Comparison of ENCODE assay signal across 1 cellular context in genomic region chr15:43292375-43293078, GRCh38.
TF ChIP-seq lines count a peak whose summit lies in the region.

No MANE protein-coding gene starts in this region.

TF ChIP-seq in K562, 482 proteins besides CTCF, POLR2A, EP300 and RAD21:
- TF ChIP-seq NFRKB (IDR thresholded peaks at IDR 0.05; ENCODE audit: low read depth): no peak
- no peak for TF ChIP-seq ZNF436 (CRISPR knock-in tag; IDR thresholded peaks at IDR 0.05)
- TF ChIP-seq, protein P1, sequence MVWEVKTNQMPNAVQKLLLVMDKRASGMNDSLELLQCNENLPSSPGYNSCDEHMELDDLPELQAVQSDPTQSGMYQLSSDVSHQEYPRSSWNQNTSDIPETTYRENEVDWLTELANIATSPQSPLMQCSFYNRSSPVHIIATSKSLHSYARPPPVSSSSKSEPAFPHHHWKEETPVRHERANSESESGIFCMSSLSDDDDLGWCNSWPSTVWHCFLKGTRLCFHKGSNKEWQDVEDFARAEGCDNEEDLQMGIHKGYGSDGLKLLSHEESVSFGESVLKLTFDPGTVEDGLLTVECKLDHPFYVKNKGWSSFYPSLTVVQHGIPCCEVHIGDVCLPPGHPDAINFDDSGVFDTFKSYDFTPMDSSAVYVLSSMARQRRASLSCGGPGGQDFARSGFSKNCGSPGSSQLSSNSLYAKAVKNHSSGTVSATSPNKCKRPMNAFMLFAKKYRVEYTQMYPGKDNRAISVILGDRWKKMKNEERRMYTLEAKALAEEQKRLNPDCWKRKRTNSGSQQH (CRISPR knock-in tag; IDR thresholded peaks at IDR 0.05): no peak
- TF ChIP-seq PHTF2 (CRISPR knock-in tag; IDR thresholded peaks at IDR 0.05): no peak
- TF ChIP-seq, protein P2, sequence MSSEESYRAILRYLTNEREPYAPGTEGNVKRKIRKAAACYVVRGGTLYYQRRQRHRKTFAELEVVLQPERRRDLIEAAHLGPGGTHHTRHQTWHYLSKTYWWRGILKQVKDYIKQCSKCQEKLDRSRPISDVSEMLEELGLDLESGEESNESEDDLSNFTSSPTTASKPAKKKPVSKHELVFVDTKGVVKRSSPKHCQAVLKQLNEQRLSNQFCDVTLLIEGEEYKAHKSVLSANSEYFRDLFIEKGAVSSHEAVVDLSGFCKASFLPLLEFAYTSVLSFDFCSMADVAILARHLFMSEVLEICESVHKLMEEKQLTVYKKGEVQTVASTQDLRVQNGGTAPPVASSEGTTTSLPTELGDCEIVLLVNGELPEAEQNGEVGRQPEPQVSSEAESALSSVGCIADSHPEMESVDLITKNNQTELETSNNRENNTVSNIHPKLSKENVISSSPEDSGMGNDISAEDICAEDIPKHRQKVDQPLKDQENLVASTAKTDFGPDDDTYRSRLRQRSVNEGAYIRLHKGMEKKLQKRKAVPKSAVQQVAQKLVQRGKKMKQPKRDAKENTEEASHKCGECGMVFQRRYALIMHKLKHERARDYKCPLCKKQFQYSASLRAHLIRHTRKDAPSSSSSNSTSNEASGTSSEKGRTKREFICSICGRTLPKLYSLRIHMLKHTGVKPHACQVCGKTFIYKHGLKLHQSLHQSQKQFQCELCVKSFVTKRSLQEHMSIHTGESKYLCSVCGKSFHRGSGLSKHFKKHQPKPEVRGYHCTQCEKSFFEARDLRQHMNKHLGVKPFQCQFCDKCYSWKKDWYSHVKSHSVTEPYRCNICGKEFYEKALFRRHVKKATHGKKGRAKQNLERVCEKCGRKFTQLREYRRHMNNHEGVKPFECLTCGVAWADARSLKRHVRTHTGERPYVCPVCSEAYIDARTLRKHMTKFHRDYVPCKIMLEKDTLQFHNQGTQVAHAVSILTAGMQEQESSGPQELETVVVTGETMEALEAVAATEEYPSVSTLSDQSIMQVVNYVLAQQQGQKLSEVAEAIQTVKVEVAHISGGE (CRISPR knock-in tag; IDR thresholded peaks at IDR 0.05): no peak
- no peak for TF ChIP-seq TBL1XR1 (IDR thresholded peaks at IDR 0.05; ENCODE audit: low read length in 2 of 2)
- TF ChIP-seq, protein P3, sequence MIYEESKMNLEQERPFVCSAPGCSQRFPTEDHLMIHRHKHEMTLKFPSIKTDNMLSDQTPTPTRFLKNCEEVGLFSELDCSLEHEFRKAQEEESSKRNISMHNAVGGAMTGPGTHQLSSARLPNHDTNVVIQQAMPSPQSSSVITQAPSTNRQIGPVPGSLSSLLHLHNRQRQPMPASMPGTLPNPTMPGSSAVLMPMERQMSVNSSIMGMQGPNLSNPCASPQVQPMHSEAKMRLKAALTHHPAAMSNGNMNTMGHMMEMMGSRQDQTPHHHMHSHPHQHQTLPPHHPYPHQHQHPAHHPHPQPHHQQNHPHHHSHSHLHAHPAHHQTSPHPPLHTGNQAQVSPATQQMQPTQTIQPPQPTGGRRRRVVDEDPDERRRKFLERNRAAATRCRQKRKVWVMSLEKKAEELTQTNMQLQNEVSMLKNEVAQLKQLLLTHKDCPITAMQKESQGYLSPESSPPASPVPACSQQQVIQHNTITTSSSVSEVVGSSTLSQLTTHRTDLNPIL (CRISPR knock-in tag; IDR thresholded peaks at IDR 0.05): no peak
- no peak for TF ChIP-seq ZNF232 (CRISPR knock-in tag; IDR thresholded peaks at IDR 0.05)
- no peak for TF ChIP-seq ZEB2 (IDR thresholded peaks at IDR 0.05)
- no peak for TF ChIP-seq CREBBP (IDR thresholded peaks at IDR 0.05; ENCODE audit: low read depth, low read length)
- no peak for TF ChIP-seq ZNF175 (CRISPR knock-in tag; IDR thresholded peaks at IDR 0.05; ENCODE audit: low read depth)
- TF ChIP-seq HNRNPK (IDR thresholded peaks at IDR 0.05; ENCODE audit: low read depth, low read length, poor library complexity, severe bottlenecking): no peak
- no peak for TF ChIP-seq ZNF699 (CRISPR knock-in tag; IDR thresholded peaks at IDR 0.05; ENCODE audit: insufficient replicate concordance)
- no peak for TF ChIP-seq ZBTB26 (CRISPR knock-in tag; IDR thresholded peaks at IDR 0.05)
TF ChIP-seq in K562: peak in this region for 0.
